In the genomic region with DNA sequence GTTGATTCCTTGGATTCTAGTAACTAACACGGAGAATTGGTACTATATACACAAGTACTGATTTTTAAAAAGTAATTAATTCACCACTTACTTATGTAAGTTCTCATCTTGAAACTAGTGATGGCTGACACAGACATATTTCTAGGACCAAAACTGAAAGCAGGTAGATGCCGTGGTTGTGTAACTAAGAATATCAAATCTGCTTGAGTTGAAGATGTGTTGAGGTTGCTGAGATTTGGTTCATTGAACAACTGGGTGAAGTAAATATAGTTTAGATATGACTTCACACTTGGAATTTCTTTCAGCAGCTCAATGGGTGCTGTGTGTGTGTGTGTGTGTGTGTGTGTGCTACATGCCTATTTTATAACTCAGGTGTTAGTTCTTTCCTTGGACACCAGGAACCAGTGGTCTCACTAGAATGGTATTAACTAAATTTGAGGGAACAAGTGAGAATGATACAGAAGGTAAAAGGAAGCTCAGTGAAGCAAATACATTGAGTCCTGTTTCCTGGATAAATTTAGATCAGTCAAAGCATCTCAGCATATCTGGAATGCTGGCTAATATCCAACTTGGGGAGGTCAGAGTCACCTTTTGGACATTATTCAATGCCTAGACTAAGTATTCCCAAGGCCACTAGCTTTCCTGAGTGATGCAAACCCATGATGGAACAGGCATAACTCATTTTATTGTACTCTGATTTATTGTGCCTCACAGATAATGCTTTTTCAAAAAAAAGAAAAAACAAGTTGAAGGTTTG, we compare ENCODE assay signal across 1 cellular context.
TF ChIP-seq lines count a peak whose summit lies in the region.

No MANE protein-coding gene starts in this region.

TF ChIP-seq in K562, 482 proteins besides CTCF, POLR2A, EP300 and RAD21 (continued from another document):
- TF ChIP-seq, protein P1, sequence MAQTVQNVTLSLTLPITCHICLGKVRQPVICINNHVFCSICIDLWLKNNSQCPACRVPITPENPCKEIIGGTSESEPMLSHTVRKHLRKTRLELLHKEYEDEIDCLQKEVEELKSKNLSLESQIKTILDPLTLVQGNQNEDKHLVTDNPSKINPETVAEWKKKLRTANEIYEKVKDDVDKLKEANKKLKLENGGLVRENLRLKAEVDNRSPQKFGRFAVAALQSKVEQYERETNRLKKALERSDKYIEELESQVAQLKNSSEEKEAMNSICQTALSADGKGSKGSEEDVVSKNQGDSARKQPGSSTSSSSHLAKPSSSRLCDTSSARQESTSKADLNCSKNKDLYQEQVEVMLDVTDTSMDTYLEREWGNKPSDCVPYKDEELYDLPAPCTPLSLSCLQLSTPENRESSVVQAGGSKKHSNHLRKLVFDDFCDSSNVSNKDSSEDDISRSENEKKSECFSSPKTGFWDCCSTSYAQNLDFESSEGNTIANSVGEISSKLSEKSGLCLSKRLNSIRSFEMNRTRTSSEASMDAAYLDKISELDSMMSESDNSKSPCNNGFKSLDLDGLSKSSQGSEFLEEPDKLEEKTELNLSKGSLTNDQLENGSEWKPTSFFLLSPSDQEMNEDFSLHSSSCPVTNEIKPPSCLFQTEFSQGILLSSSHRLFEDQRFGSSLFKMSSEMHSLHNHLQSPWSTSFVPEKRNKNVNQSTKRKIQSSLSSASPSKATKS (CRISPR knock-in tag; IDR thresholded peaks at IDR 0.05), result no peak
- no peak for TF ChIP-seq ZNF24 (IDR thresholded peaks at IDR 0.05)
- TF ChIP-seq, protein P2, sequence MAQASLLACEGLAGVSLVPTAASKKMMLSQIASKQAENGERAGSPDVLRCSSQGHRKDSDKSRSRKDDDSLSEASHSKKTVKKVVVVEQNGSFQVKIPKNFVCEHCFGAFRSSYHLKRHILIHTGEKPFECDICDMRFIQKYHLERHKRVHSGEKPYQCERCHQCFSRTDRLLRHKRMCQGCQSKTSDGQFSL (CRISPR knock-in tag; IDR thresholded peaks at IDR 0.05), result no peak
- TF ChIP-seq, protein P2 (tag; IDR thresholded peaks at IDR 0.05), result no peak
- no peak for TF ChIP-seq HIVEP1 (CRISPR knock-in tag; IDR thresholded peaks at IDR 0.05)
- TF ChIP-seq, protein P3, sequence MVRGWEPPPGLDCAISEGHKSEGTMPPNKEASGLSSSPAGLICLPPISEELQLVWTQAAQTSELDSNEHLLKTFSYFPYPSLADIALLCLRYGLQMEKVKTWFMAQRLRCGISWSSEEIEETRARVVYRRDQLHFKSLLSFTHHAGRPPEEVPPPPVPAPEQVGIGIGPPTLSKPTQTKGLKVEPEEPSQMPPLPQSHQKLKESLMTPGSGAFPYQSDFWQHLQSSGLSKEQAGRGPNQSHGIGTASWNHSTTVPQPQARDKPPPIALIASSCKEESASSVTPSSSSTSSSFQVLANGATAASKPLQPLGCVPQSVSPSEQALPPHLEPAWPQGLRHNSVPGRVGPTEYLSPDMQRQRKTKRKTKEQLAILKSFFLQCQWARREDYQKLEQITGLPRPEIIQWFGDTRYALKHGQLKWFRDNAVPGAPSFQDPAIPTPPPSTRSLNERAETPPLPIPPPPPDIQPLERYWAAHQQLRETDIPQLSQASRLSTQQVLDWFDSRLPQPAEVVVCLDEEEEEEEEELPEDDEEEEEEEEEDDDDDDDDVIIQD (CRISPR knock-in tag; IDR thresholded peaks at IDR 0.05), result no peak
- TF ChIP-seq FOSL1 (tag; conservative IDR thresholded peaks at IDR 0.05), result no peak
- no peak for TF ChIP-seq SIRT6 (IDR thresholded peaks at IDR 0.05; ENCODE audit: low read depth, low read length)
- TF ChIP-seq NFATC3 (IDR thresholded peaks at IDR 0.05), result no peak
- TF ChIP-seq ZNF785 (CRISPR knock-in tag; IDR thresholded peaks at IDR 0.05), result no peak
- TF ChIP-seq EWSR1 (IDR thresholded peaks at IDR 0.05; ENCODE audit: borderline replicate concordance, low read depth, partially characterized antibody), result no peak
- TF ChIP-seq, protein P4, sequence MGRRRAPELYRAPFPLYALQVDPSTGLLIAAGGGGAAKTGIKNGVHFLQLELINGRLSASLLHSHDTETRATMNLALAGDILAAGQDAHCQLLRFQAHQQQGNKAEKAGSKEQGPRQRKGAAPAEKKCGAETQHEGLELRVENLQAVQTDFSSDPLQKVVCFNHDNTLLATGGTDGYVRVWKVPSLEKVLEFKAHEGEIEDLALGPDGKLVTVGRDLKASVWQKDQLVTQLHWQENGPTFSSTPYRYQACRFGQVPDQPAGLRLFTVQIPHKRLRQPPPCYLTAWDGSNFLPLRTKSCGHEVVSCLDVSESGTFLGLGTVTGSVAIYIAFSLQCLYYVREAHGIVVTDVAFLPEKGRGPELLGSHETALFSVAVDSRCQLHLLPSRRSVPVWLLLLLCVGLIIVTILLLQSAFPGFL (CRISPR knock-in tag; IDR thresholded peaks at IDR 0.05), result no peak
- TF ChIP-seq FOS (IDR thresholded peaks at IDR 0.05; ENCODE audit: extremely low read depth, insufficient read length), result no peak
- no peak for TF ChIP-seq ZNF212 (CRISPR knock-in tag; IDR thresholded peaks at IDR 0.05)
- TF ChIP-seq TOE1 (IDR thresholded peaks at IDR 0.05; ENCODE audit: borderline replicate concordance), result no peak
- no peak for TF ChIP-seq TOE1 (CRISPR knock-in tag; IDR thresholded peaks at IDR 0.05; ENCODE audit: borderline replicate concordance, low read depth)
